8 cellular contexts compared by ENCODE assay signal in genomic region chr14:25049559-25050493, GRCh38. TPM values are rescaled to one million over a fixed set of nuclear protein-coding genes. Genes with fewer than 3 reads are reported as not detected.
DNase-seq lines count a peak whose midpoint lies in the region; ATAC-seq and TF ChIP-seq lines count a peak whose summit lies in the region.

STXBP6 (minus strand) TSS chr14:25050147; CDS start chr14:24974818, 75,329 bp downstream.

- H3K27me3 ChIP-seq in BE2C: peaks cover 44% of the 10 kb centered on the region
- peaks cover 0 to 6% of the 10 kb centered on the region in 2 donors for H3K27me3 ChIP-seq in muscle layer of colon (ENCODE audit: control insufficient read depth in 1 of 2, insufficient read depth in 2 of 2, low read length in 2 of 2)
- peaks cover 0 to 15% (median 3%) of the 10 kb centered on the region in 4 donors for H3K27me3 ChIP-seq in upper lobe of left lung

- peaks cover 32% of the 10 kb centered on the region for H3K4me1 Mint-ChIP-seq in WTC11

- H3K27ac ChIP-seq in muscle layer of colon (ENCODE audit: low read depth, low read length): peak within 1 kb of the TSS; percentile 85
- peak within 1 kb of the TSS; percentile 75 to 89 (median 82) for H3K27ac ChIP-seq in upper lobe of left lung

- H3K36me3 ChIP-seq in BE2C (no peaks in the 10 kb centered on the region), muscle layer of colon (ENCODE audit: insufficient read depth, low read length) (no peaks in the 10 kb centered on the region), upper lobe of left lung (no peaks in the 10 kb centered on the region)

- no peaks in the 10 kb centered on the region for H3K4me1 ChIP-seq in BE2C
- H3K4me1 ChIP-seq in muscle layer of colon (ENCODE audit: insufficient read depth, low read length): peaks cover 20% of the 10 kb centered on the region
- H3K4me1 ChIP-seq in upper lobe of left lung: peaks cover 5 to 26% (median 17%) of the 10 kb centered on the region in 4 donors

- ATAC-seq in GM18861 (IDR thresholded peaks at IDR 0.05; ENCODE audit: unreplicated experiment): peak; percentile 38
- peak; percentile 75 for ATAC-seq in WTC11
- ATAC-seq in upper lobe of left lung (ENCODE audit: low FRiP score in 2 of 2): peak; percentile 65 to 92
- ATAC-seq in GM19328 (IDR thresholded peaks at IDR 0.05; ENCODE audit: unreplicated experiment): no peak

- no peak for TF ChIP-seq CTCF in BE2C (IDR thresholded peaks at IDR 0.05; ENCODE audit: low read depth, low read length)
- no peak for TF ChIP-seq CTCF in WTC11 (IDR thresholded peaks at IDR 0.05)
- TF ChIP-seq CTCF in fibroblast of pulmonary artery (IDR thresholded peaks at IDR 0.05; ENCODE audit: low read length, missing control alignments): no peak
- TF ChIP-seq CTCF in upper lobe of left lung (IDR thresholded peaks at IDR 0.05): peak in 2 of 6 experiments; percentile 7 to 29

- TF ChIP-seq EP300 in upper lobe of left lung (IDR thresholded peaks at IDR 0.05): no peak

- H3K9me3 ChIP-seq in BE2C (no peaks in the 10 kb centered on the region), muscle layer of colon (ENCODE audit: low read length) (no peaks in the 10 kb centered on the region), upper lobe of left lung (no peaks in the 10 kb centered on the region)

- no peaks in the 10 kb centered on the region for H3K36me3 Mint-ChIP-seq in WTC11

- WGBS in upper lobe of left lung, 2 donors: 1% methylated on average over 19 to 54 of the region's 96 CpGs

- H3K9me3 Mint-ChIP-seq in WTC11: no peaks in the 10 kb centered on the region

- H3K4me3 Mint-ChIP-seq in WTC11: peak within 1 kb of the TSS; percentile 85

- TF ChIP-seq POLR2A in upper lobe of left lung (IDR thresholded peaks at IDR 0.05): peak in 2 of 4 donors; percentile 23 to 38

- POLR2A ChIA-PET in WTC11 (lab: Charles Lee): interaction anchor here (0.7 kb wide), 1 partner anchor 244 kb away, joined by 4 read pairs; no protein-coding TSS in a partner anchor

- H3K4me3 ChIP-seq in BE2C (ENCODE audit: low read depth, low read length) (no peak within 1 kb of the TSS), fibroblast of pulmonary artery (replicated peaks; ENCODE audit: low read depth, low read length) (peak within 1 kb of the TSS; percentile 58), muscle layer of colon (ENCODE audit: low read depth in 1 of 2, low read length in 2 of 2) (peak within 1 kb of the TSS; percentile 76 to 84), upper lobe of left lung (peak within 1 kb of the TSS; percentile 50 to 71 (median 63))

- H3K9ac ChIP-seq in muscle layer of colon (ENCODE audit: low read length): peak within 1 kb of the TSS; percentile 40

- no peak within 1 kb of the TSS for H3K27ac Mint-ChIP-seq in WTC11

- CTCF ChIA-PET in WTC11 (lab: Charles Lee): interaction anchor here (0.5 to 2.2 kb wide), 7 partner anchors 83 to 345 kb away, joined by 3 to 21 read pairs (median 3); no protein-coding TSS in a partner anchor

- peaks cover 58% of the 10 kb centered on the region for H3K27me3 Mint-ChIP-seq in WTC11 (ENCODE audit: low read depth)

- peak; percentile 22 for DNase-seq in BE2C
- DNase-seq in LoVo (ENCODE audit: low spot score): peak; percentile 73
- peak; percentile 74 for DNase-seq in WTC11 (ENCODE audit: low spot score)
- DNase-seq in fibroblast of pulmonary artery (ENCODE audit: low read depth): peak; percentile 55
- DNase-seq in upper lobe of left lung: peak; percentile 54 to 92

TF ChIP-seq in WTC11, 78 proteins besides CTCF, POLR2A, EP300 and RAD21 (continues in another document):
- TF ChIP-seq NR2C2 (CRISPR knock-in tag; IDR thresholded peaks at IDR 0.05) (0 out of 2 replicates have a peak, but pooled peaks have one; percentile 19), KAT7 (CRISPR knock-in tag; IDR thresholded peaks at IDR 0.05; ENCODE audit: borderline replicate concordance) (peak; percentile 90; the same call in 1 of the 2 replicates), PRRX2 (CRISPR knock-in tag; IDR thresholded peaks at IDR 0.05) (no peak), MXD4 (CRISPR knock-in tag; IDR thresholded peaks at IDR 0.05; ENCODE audit: borderline replicate concordance) (no peak), CDX4 (CRISPR knock-in tag; IDR thresholded peaks at IDR 0.05; ENCODE audit: borderline replicate concordance) (no peak), RELA (CRISPR knock-in tag; IDR thresholded peaks at IDR 0.05; ENCODE audit: borderline replicate concordance) (0 out of 2 replicates have a peak, but pooled peaks have one; percentile 28), HMGA2 (CRISPR knock-in tag; IDR thresholded peaks at IDR 0.05) (no peak), HMGXB4 (CRISPR knock-in tag; IDR thresholded peaks at IDR 0.05) (peak; percentile 42; the same call in 1 of the 2 replicates), CREB1 (CRISPR knock-in tag; IDR thresholded peaks at IDR 0.05) (no peak), TEAD4 (CRISPR knock-in tag; IDR thresholded peaks at IDR 0.05) (peak; percentile 61; the same call in 1 of the 2 replicates), ARID4B (CRISPR knock-in tag; IDR thresholded peaks at IDR 0.05; ENCODE audit: borderline replicate concordance) (0 out of 2 replicates have a peak, but pooled peaks have one; percentile 21), FOXK1 (CRISPR knock-in tag; IDR thresholded peaks at IDR 0.05) (0 out of 2 replicates have a peak, but pooled peaks have one; percentile 19), TP53 (CRISPR knock-in tag; IDR thresholded peaks at IDR 0.05) (0 out of 2 replicates have a peak, but pooled peaks have one; percentile 83), NR1H2 (CRISPR knock-in tag; IDR thresholded peaks at IDR 0.05) (no peak), E2F5 (CRISPR knock-in tag; IDR thresholded peaks at IDR 0.05) (no peak), ZNF396 (CRISPR knock-in tag; IDR thresholded peaks at IDR 0.05; ENCODE audit: borderline replicate concordance) (no peak)

RNA-seq across cellular contexts. Expression of gene STXBP6, which starts in this region (rescaled TPM):
- polyA plus RNA-seq in BE2C (2012; ENCODE audit: insufficient read depth, insufficient read length, low read depth): 2.0 TPM
- total RNA-seq in WTC11 (2021) (3.2 to 4.2 TPM (median 3.5 TPM) in 3 replicates), upper lobe of left lung (10 to 100 TPM; 13.6 to 38.3 (median 23.7) TPM)

Comparison
In these comparisons a context has a peak if more than half of its experiments do, and no peak if none do; other contexts are left out.
1. DNase-seq: peak in every context shown above with its lines; median percentile 74 in WTC11; 73 in LoVo; 73 in upper lobe of left lung; 55 in fibroblast of pulmonary artery; 22 in BE2C.